In genomic region chr1:38031513-38031866, GRCh38 we compare ENCODE assay signal across 1 cellular context.
TF ChIP-seq lines count a peak whose summit lies in the region.

No MANE protein-coding gene starts in this region.

TF ChIP-seq in GM23338, 12 proteins besides CTCF, POLR2A, EP300 and RAD21:
- TF ChIP-seq ZNF462 (CRISPR knock-in tag; IDR thresholded peaks at IDR 0.05) (no peak), ETS1 (IDR thresholded peaks at IDR 0.05) (no peak), JUNB (IDR thresholded peaks at IDR 0.05; ENCODE audit: unreplicated experiment) (no peak), NANOG (IDR thresholded peaks at IDR 0.05; ENCODE audit: borderline replicate concordance) (no peak), ZNF331 (CRISPR knock-in tag; IDR thresholded peaks at IDR 0.05; ENCODE audit: low read depth) (no peak), ZNF114 (CRISPR knock-in tag; IDR thresholded peaks at IDR 0.05) (no peak), POLR2AphosphoS5 (IDR thresholded peaks at IDR 0.05; ENCODE audit: low read depth) (no peak), EZH2 (IDR thresholded peaks at IDR 0.05; ENCODE audit: low read depth, unreplicated experiment) (no peak), STAT1 (IDR thresholded peaks at IDR 0.05; ENCODE audit: unreplicated experiment) (no peak), EZH2phosphoT487 (IDR thresholded peaks at IDR 0.05; ENCODE audit: unreplicated experiment) (no peak), CREB1 (CRISPR knock-in tag; IDR thresholded peaks at IDR 0.05; ENCODE audit: low read depth) (no peak)
- TF ChIP-seq, protein P1, sequence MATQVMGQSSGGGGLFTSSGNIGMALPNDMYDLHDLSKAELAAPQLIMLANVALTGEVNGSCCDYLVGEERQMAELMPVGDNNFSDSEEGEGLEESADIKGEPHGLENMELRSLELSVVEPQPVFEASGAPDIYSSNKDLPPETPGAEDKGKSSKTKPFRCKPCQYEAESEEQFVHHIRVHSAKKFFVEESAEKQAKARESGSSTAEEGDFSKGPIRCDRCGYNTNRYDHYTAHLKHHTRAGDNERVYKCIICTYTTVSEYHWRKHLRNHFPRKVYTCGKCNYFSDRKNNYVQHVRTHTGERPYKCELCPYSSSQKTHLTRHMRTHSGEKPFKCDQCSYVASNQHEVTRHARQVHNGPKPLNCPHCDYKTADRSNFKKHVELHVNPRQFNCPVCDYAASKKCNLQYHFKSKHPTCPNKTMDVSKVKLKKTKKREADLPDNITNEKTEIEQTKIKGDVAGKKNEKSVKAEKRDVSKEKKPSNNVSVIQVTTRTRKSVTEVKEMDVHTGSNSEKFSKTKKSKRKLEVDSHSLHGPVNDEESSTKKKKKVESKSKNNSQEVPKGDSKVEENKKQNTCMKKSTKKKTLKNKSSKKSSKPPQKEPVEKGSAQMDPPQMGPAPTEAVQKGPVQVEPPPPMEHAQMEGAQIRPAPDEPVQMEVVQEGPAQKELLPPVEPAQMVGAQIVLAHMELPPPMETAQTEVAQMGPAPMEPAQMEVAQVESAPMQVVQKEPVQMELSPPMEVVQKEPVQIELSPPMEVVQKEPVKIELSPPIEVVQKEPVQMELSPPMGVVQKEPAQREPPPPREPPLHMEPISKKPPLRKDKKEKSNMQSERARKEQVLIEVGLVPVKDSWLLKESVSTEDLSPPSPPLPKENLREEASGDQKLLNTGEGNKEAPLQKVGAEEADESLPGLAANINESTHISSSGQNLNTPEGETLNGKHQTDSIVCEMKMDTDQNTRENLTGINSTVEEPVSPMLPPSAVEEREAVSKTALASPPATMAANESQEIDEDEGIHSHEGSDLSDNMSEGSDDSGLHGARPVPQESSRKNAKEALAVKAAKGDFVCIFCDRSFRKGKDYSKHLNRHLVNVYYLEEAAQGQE (IDR thresholded peaks at IDR 0.05; ENCODE audit: unreplicated experiment): no peak
